Comparison of ENCODE assay signal across 1 cellular context in the genomic region with DNA sequence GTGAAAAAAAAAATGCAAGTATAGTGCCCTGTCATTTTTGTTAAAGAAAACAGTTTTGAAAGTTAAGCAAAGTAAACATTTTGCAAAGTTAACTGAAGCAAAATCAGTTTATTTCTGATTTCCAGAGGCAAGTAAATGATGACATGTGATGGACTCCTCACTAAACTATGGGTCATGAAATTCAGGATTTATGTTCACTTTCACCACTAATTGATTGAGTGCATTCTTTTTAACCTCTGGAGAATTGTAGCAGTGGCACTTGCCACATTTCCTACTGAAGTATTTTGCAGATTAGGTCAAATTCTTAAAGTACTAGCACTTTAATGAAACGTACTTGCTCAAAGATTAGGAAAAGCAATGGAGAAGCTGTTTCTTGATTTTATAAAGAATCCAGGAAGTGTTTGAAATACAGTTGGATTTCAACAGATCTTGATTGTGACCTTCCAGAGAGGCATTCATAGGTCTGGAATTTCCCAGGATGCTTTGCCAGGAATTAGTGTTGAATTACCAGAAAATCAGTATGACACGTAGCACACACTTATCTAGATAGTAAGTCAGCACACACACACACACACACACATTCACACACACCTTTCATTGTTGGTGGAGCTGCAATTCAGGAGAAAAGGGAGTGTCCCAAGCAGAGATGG.
A peak's percentile ranks its signal among the peaks of the same experiment; 100 is the strongest.
TF ChIP-seq lines count a peak whose summit lies in the region.

No MANE protein-coding gene starts in this region.

TF ChIP-seq in IMR-90, 13 proteins besides CTCF, POLR2A, EP300 and RAD21:
- TF ChIP-seq CEBPB (IDR thresholded peaks at IDR 0.05; ENCODE audit: low read depth, low read length): peak; percentile 79
- no peak for TF ChIP-seq MAFK (IDR thresholded peaks at IDR 0.05; ENCODE audit: low read depth, low read length)
